In the genomic region with DNA sequence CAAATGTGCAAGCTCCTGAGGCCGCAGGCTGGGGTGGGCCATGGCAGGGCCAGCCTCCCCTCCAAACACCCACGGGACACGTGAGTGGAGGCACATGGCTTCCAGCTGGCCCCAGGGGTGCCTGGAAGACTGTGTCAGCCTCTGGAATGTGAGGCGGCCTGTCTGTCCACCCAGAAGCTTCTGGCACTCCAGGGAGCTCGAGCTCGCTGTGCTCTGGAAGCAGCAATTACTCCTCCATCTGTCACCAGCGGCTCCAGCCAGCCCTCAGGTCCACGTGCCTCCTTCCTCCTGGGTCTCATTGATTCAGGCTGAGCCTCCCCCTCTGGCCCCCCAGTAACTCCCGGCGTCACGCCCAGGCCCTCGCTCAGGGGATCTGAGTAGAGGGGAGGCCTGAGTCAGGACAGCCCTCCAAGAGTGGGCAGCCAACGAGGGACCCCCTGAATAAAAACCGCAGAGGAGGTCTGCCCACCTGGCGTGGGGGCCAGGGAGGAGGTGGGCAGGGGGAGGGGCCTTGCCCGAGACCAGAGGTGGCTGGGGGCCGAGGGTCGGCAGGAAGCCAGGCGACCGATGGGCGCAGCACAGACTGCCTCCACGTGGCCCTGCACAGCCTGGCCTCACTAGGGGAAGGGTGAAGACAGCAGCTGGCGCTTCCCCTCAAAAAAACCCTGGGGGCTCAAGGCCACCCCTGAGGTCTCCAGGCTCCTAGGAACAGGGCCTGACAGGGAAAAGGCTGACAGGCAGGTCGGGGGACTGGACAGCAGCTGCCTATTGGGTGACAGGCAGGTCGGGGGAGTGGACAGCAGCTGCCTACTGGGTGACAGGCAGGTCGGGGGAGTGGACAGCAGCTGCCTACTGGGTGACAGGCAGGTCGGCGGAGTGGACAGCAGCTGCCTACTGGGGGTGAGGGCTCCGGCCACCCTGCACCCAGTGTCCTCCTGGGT, we compare ENCODE assay signal across 9 cellular contexts. TPM values are rescaled to one million over a fixed set of nuclear protein-coding genes. Genes with fewer than 3 reads are reported as not detected.
DNase-seq lines count a peak whose midpoint lies in the region; ATAC-seq, FAIRE-seq and TF ChIP-seq lines count a peak whose summit lies in the region.
"Had no signal": no experiment of that assay in that cellular context is flagged by ENCODE, and none has a peak within 500 bp of the region (broad histone marks: within the 10 kb centered on the region; RNA-seq: fewer than 3 reads in every experiment).

No MANE protein-coding gene starts in this region.

- peak; percentile 65 to 79 for DNase-seq in Caco-2
- no peak for DNase-seq in Panc1 (ENCODE audit: low read depth, low spot score)
- peak; percentile 93 for DNase-seq in fibroblast of mammary gland (ENCODE audit: low read depth)
- DNase-seq in psoas muscle = peak; percentile 71 to 76
- DNase-seq in activated naive CD8-positive, alpha-beta T cell treated with anti-CD3 and anti-CD28 coated beads, Interleukin-2, amount 50 U/mL, for 24 hours = no peak
- DNase-seq in superior temporal gyrus (ENCODE audit: extremely low spot score) = no peak
- no peak for DNase-seq in D721Med (ENCODE audit: insufficient read length, low spot score)
- DNase-seq in activated CD8-positive, alpha-beta memory T cell treated with anti-CD3 and anti-CD28 coated beads, Interleukin-2, amount 50 U/mL, for 48 hours = no peak

- CTCF ChIA-PET in Caco-2 (lab: Charles Lee) (interaction anchor here (0.7 to 2.8 kb wide), 5 partner anchors 10 to 174 kb away, joined by 3 to 24 read pairs (median 9); no protein-coding TSS in a partner anchor), Panc1 (lab: Charles Lee) (interaction anchor here (0.6 to 1.4 kb wide), 3 partner anchors 11 to 36 kb away, joined by 3 to 8 read pairs (median 4); no protein-coding TSS in a partner anchor)

- no TSS peak for BruUV-seq in Caco-2 (replicated peaks; lab: Mats Ljungman, UMichigan)
- BruUV-seq in Panc1 (replicated peaks; lab: Mats Ljungman, UMichigan) = no TSS peak

- H3K27ac Mint-ChIP-seq in Caco-2 (ENCODE audit: unreplicated experiment) = peak overlapping the region; percentile 67
- no peak overlapping the region for H3K27ac Mint-ChIP-seq in activated naive CD8-positive, alpha-beta T cell treated with anti-CD3 and anti-CD28 coated beads, Interleukin-2, amount 50 U/mL, for 24 hours

- 15 to 34% (median 16%) methylated on average over 8 to 29 of the region's 29 CpGs for WGBS in psoas muscle, 3 donors

- peaks cover 73% of the 10 kb centered on the region for H3K36me3 Mint-ChIP-seq in Caco-2 (ENCODE audit: insufficient read depth, unreplicated experiment)
- no peaks in the 10 kb centered on the region for H3K36me3 Mint-ChIP-seq in activated naive CD8-positive, alpha-beta T cell treated with anti-CD3 and anti-CD28 coated beads, Interleukin-2, amount 50 U/mL, for 24 hours (ENCODE audit: low read depth)

- in situ Hi-C loops in Panc1 (cut with HindIII; ENCODE audit: low pct_unique_long_range_greater_than_20kb, low sequenced_read_pairs) = no loop called here

- H3K27me3 ChIP-seq in Caco-2 (replicated peaks; ENCODE audit: control insufficient read depth, insufficient read depth, low read length) (no peaks in the 10 kb centered on the region), Panc1 (ENCODE audit: control insufficient read depth, insufficient read depth, low read length) (no peaks in the 10 kb centered on the region), psoas muscle (ENCODE audit: insufficient read depth in 3 of 3, low read length in 2 of 3) (peaks cover 0 to 33% (median 8%) of the 10 kb centered on the region in 3 donors)

- POLR2A ChIA-PET in Caco-2 (lab: Charles Lee) = interaction anchor here (1.9 kb wide), 1 partner anchor 36 kb away, joined by 7 read pairs; no protein-coding TSS in a partner anchor
- POLR2A ChIA-PET in Panc1 (lab: Charles Lee) = no interaction called here

- FAIRE-seq in D721Med (lab: Jason Lieb, UNC) = no peak

- H3K27ac ChIP-seq in Panc1 (ENCODE audit: low read length) = peak overlapping the region; percentile 74
- no peak overlapping the region for H3K27ac ChIP-seq in psoas muscle
- H3K27ac ChIP-seq: KMS-11 had no signal

- no peaks in the 10 kb centered on the region for H3K27me3 Mint-ChIP-seq in Caco-2 (ENCODE audit: insufficient read depth, unreplicated experiment)
- H3K27me3 Mint-ChIP-seq in activated naive CD8-positive, alpha-beta T cell treated with anti-CD3 and anti-CD28 coated beads, Interleukin-2, amount 50 U/mL, for 24 hours = no peaks in the 10 kb centered on the region

- peaks cover 33% of the 10 kb centered on the region for H3K4me1 Mint-ChIP-seq in Caco-2 (ENCODE audit: low read depth, unreplicated experiment)
- peaks cover 14% of the 10 kb centered on the region for H3K4me1 Mint-ChIP-seq in activated naive CD8-positive, alpha-beta T cell treated with anti-CD3 and anti-CD28 coated beads, Interleukin-2, amount 50 U/mL, for 24 hours

- H3K9me3 Mint-ChIP-seq in Caco-2 (ENCODE audit: unreplicated experiment) = no peaks in the 10 kb centered on the region
- no peaks in the 10 kb centered on the region for H3K9me3 Mint-ChIP-seq in activated naive CD8-positive, alpha-beta T cell treated with anti-CD3 and anti-CD28 coated beads, Interleukin-2, amount 50 U/mL, for 24 hours

- H3K4me1 ChIP-seq in Caco-2 (peaks cover 63% of the 10 kb centered on the region), Panc1 (ENCODE audit: control insufficient read depth, insufficient read depth, low read length) (peaks cover 74% of the 10 kb centered on the region), psoas muscle (peaks cover 10% of the 10 kb centered on the region)

- H3K9me3 ChIP-seq in Caco-2 (no peaks in the 10 kb centered on the region), Panc1 (ENCODE audit: control insufficient read depth, insufficient read depth, low read depth, low read length) (no peaks in the 10 kb centered on the region), psoas muscle (no peaks in the 10 kb centered on the region)

- H3K4me3 Mint-ChIP-seq in Caco-2 (ENCODE audit: unreplicated experiment) = peak overlapping the region; percentile 27
- H3K4me3 Mint-ChIP-seq in activated naive CD8-positive, alpha-beta T cell treated with anti-CD3 and anti-CD28 coated beads, Interleukin-2, amount 50 U/mL, for 24 hours = no peak overlapping the region

- H3K36me3 ChIP-seq in Caco-2 (ENCODE audit: control insufficient read depth, insufficient read depth, low read length) (no peaks in the 10 kb centered on the region; the same call in 1 of the 2 replicates), Panc1 (ENCODE audit: control insufficient read depth, insufficient read depth, low read length) (no peaks in the 10 kb centered on the region), psoas muscle (ENCODE audit: insufficient read depth in 1 of 2, low read depth in 1 of 2) (no peaks in the 10 kb centered on the region)

- peak; percentile 30 for ATAC-seq in Panc1
- peak; percentile 48 to 71 (median 70) for ATAC-seq in psoas muscle
- no peak for ATAC-seq in activated naive CD8-positive, alpha-beta T cell treated with anti-CD3 and anti-CD28 coated beads, Interleukin-2, amount 50 U/mL, for 24 hours

- H3K4me3 ChIP-seq in Caco-2 (ENCODE audit: low read depth, low read length) (no peak overlapping the region), Panc1 (ENCODE audit: low read depth in 2 of 2, low read length in 2 of 2) (no peak overlapping the region; a peak in 1 of 4 replicates), fibroblast of mammary gland (ENCODE audit: control insufficient read depth, low read depth, low read length) (no peak overlapping the region), psoas muscle (no peak overlapping the region)

- TF ChIP-seq CTCF in Caco-2 (IDR thresholded peaks at IDR 0.05; ENCODE audit: insufficient read depth in 1 of 2, low read depth in 1 of 2, low read length in 1 of 2, severe bottlenecking in 1 of 2, unreplicated experiment in 1 of 2) (no peak), Panc1 (IDR thresholded peaks at IDR 0.05) (no peak), fibroblast of mammary gland (conservative IDR thresholded peaks at IDR 0.05; ENCODE audit: control insufficient read depth, insufficient read depth, low read depth, low read length) (no peak), psoas muscle (IDR thresholded peaks at IDR 0.05) (no peak), D721Med (IDR thresholded peaks at IDR 0.05; ENCODE audit: insufficient read depth, missing control alignments) (no peak)

- intact Hi-C loops in Caco-2 (cut with micrococcal nuclease; ENCODE audit: unreplicated experiment) (no loop called here), Panc1 (cut with micrococcal nuclease; ENCODE audit: unreplicated experiment) (no loop called here), psoas muscle (cut with DNase I) (no loop called here)

RNA-seq across cellular contexts. Expression of a gene that starts 11.9 kb away (rescaled TPM):
- total RNA-seq in Caco-2 (2022) (248 and 284 TPM in 2 replicates), Panc1 (2021; ENCODE audit: unreplicated experiment) (175 TPM), psoas muscle (10 to 100 TPM in 2 of 4 donors, 1 to 10 TPM in 2; 8.8 to 12.6 (median 10.9) TPM)
- 228 TPM for polyA plus RNA-seq in Panc1 (2012; ENCODE audit: insufficient read length)
- polyA plus RNA-seq in psoas muscle = 10 to 100 TPM in 2 of 3 donors, 1 to 10 TPM in 1; 7.2 to 26.8 (median 10.2) TPM

RNA-seq across cellular contexts. Expression of a gene that starts 30.4 kb away (rescaled TPM):
- 97.7 and 98.0 TPM in 2 replicates for total RNA-seq in Caco-2 (2022)
- 39.9 TPM for total RNA-seq in Panc1 (2021; ENCODE audit: unreplicated experiment)
- polyA plus RNA-seq in Panc1 (2012; ENCODE audit: insufficient read length) = 25.1 TPM
- total RNA-seq in psoas muscle = under 1 TPM in 3 of 4 donors, not detected in 1; 0.17 to 0.59 (median 0.25) TPM
- polyA plus RNA-seq in psoas muscle = under 1 TPM; 0.03 to 0.13 (median 0.04) TPM

RNA-seq across cellular contexts. Expression of a gene that starts 38.6 kb away (rescaled TPM):
- total RNA-seq in Caco-2 (2022) = 251 and 268 TPM in 2 replicates
- 231 TPM for total RNA-seq in Panc1 (2021; ENCODE audit: unreplicated experiment)
- 326 TPM for polyA plus RNA-seq in Panc1 (2012; ENCODE audit: insufficient read length)
- 10 to 100 TPM; 32.8 to 67.7 (median 55.0) TPM for total RNA-seq in psoas muscle
- polyA plus RNA-seq in psoas muscle = 100 to 1,000 TPM in 1 of 3 donors, 10 to 100 TPM in 2; 49.4 to 165 (median 66.9) TPM

Comparison
In these comparisons a context has a peak if more than half of its experiments do, and no peak if none do; other contexts are left out.
1. DNase-seq: peak in Caco-2 (2 of 2), fibroblast of mammary gland (single experiment) and psoas muscle (2 of 2); none in Panc1 (single experiment), activated naive CD8-positive, alpha-beta T cell treated with anti-CD3 and anti-CD28 coated beads, Interleukin-2, amount 50 U/mL, for 24 hours (single experiment), superior temporal gyrus (single experiment), D721Med (single experiment) and activated CD8-positive, alpha-beta memory T cell treated with anti-CD3 and anti-CD28 coated beads, Interleukin-2, amount 50 U/mL, for 48 hours (single experiment).
2. RNA of a gene that starts 11.9 kb away (total RNA-seq): 248 to 284 TPM in Caco-2 and 175 TPM in Panc1 (single experiment); 8.8 to 12.6 TPM in psoas muscle; every median in the first group is over 10 times any median in the second.
3. RNA of a gene that starts 30.4 kb away (total RNA-seq): 97.7 to 98.0 TPM in Caco-2 and 39.9 TPM in Panc1 (single experiment); 0.17 to 0.59 TPM in psoas muscle; every median in the first group is over 10 times any median in the second.